36 cellular contexts compared by ENCODE assay signal in genomic region chr4:130896920-130897319, GRCh38.
DNase-seq lines count a peak whose midpoint lies in the region; ATAC-seq, FAIRE-seq and TF ChIP-seq lines count a peak whose summit lies in the region.
"Had no signal": no experiment of that assay in that cellular context is flagged by ENCODE, and none has a peak within 500 bp of the region (broad histone marks: within the 10 kb centered on the region; RNA-seq: fewer than 3 reads in every experiment).

No MANE protein-coding gene starts in this region.

- H3K36me3 ChIP-seq in OCI-LY1 (ENCODE audit: insufficient read depth, low read length) (no peaks in the 10 kb centered on the region), pancreas (no peaks in the 10 kb centered on the region)
- H3K36me3 ChIP-seq: BE2C; BLaER1; BLaER1 treated with 17β-estradiol and CSF1 and Interleukin-3, amounts not matched to agents 10 nM and 100 nM had no signal

- H3K27ac Mint-ChIP-seq in effector memory CD8-positive, alpha-beta T cell: no peak overlapping the region
- H3K27ac Mint-ChIP-seq: B cell; CD14-positive monocyte; CD4-positive, alpha-beta memory T cell; CD4-positive, alpha-beta T cell; CD4-positive, CD25-positive, alpha-beta regulatory T cell; CD8-positive, alpha-beta memory T cell; CD8-positive, alpha-beta T cell had no signal

- no peak overlapping the region for H3K4me2 ChIP-seq in OCI-LY1 (ENCODE audit: low read length)
- H3K4me2 ChIP-seq: A549; BLaER1; BLaER1 treated with 17β-estradiol and CSF1 and Interleukin-3, amounts not matched to agents 10 nM and 100 nM had no signal

- H3K9ac ChIP-seq in OCI-LY1 (ENCODE audit: low read length): no peak overlapping the region
- H3K9ac ChIP-seq: BLaER1; BLaER1 treated with 17β-estradiol and CSF1 and Interleukin-3, amounts not matched to agents 10 nM and 100 nM had no signal

- H3K27me3 ChIP-seq in OCI-LY1 (ENCODE audit: insufficient read depth, low read length): no peaks in the 10 kb centered on the region
- H3K27me3 ChIP-seq in pancreas: no peaks in the 10 kb centered on the region
- H3K27me3 ChIP-seq: BE2C; BLaER1; BLaER1 treated with 17β-estradiol and CSF1 and Interleukin-3, amounts not matched to agents 10 nM and 100 nM had no signal

- H3K27me3 Mint-ChIP-seq in effector memory CD8-positive, alpha-beta T cell: no peaks in the 10 kb centered on the region
- H3K27me3 Mint-ChIP-seq: B cell; CD4-positive, alpha-beta memory T cell; CD4-positive, alpha-beta T cell; CD4-positive, CD25-positive, alpha-beta regulatory T cell; CD8-positive, alpha-beta memory T cell had no signal

- H3K4me1 ChIP-seq in OCI-LY1 (ENCODE audit: insufficient read depth, low read length, severe bottlenecking): no peaks in the 10 kb centered on the region
- peaks cover 0 to 8% (median 6%) of the 10 kb centered on the region in 3 donors for H3K4me1 ChIP-seq in pancreas
- H3K4me1 ChIP-seq: A549, BE2C, Caco-2 had no signal

- H3F3A ChIP-seq in OCI-LY1 (ENCODE audit: insufficient read depth, low read length): no peaks in the 10 kb centered on the region

- no peaks in the 10 kb centered on the region for H3K79me2 ChIP-seq in OCI-LY1 (ENCODE audit: insufficient read depth, low read length)

- no peaks in the 10 kb centered on the region for H4K20me1 ChIP-seq in OCI-LY1 (ENCODE audit: insufficient read depth, low read length)
- H4K20me1 ChIP-seq: BLaER1; BLaER1 treated with 17β-estradiol and CSF1 and Interleukin-3, amounts not matched to agents 10 nM and 100 nM had no signal

- H3K9me3 Mint-ChIP-seq in effector memory CD8-positive, alpha-beta T cell: peaks cover 2 to 10% of the 10 kb centered on the region in 2 donors

- intact Hi-C loops in pancreas (cut with DNase I): no loop called here

- no peaks in the 10 kb centered on the region for H3K4me1 Mint-ChIP-seq in effector memory CD8-positive, alpha-beta T cell (ENCODE audit: low read depth in 2 of 2)
- H3K4me1 Mint-ChIP-seq: B cell; CD14-positive monocyte; CD4-positive, alpha-beta memory T cell; CD4-positive, CD25-positive, alpha-beta regulatory T cell; CD8-positive, alpha-beta memory T cell had no signal

- FAIRE-seq in islet of Langerhans (lab: Jason Lieb, UNC): peak; percentile 70
- peak; percentile 71 for FAIRE-seq in pancreas (lab: Jason Lieb, UNC)
- FAIRE-seq: A204.1, A549, D721Med had no signal

- no peak overlapping the region for H3K4me3 ChIP-seq in OCI-LY1 (ENCODE audit: low read depth, low read length, poor library complexity, severe bottlenecking)
- H3K4me3 ChIP-seq in pancreas: no peak overlapping the region
- H3K4me3 ChIP-seq: A549; BLaER1; BLaER1 treated with 17β-estradiol and CSF1 and Interleukin-3, amounts not matched to agents 10 nM and 100 nM had no signal

- peak; percentile 56 to 87 (median 62) for ATAC-seq in pancreas
- ATAC-seq in effector memory CD8-positive, alpha-beta T cell (replicated peaks): no peak
- ATAC-seq: A549; CD8-positive, alpha-beta T cell had no signal

- peak overlapping the region; percentile 67; the same call in 1 of the 2 replicates for H2AFZ ChIP-seq in OCI-LY1 (ENCODE audit: low read length)

- H3K9me3 ChIP-seq in OCI-LY1 (ENCODE audit: low read length) (no peaks in the 10 kb centered on the region), pancreas (no peaks in the 10 kb centered on the region)
- H3K9me3 ChIP-seq: A549; BE2C; BLaER1; BLaER1 treated with 17β-estradiol and CSF1 and Interleukin-3, amounts not matched to agents 10 nM and 100 nM; Caco-2 had no signal

- H3K9me2 ChIP-seq in OCI-LY1 (ENCODE audit: low read depth, low read length): no peaks in the 10 kb centered on the region

- no peak overlapping the region for H3K4me3 Mint-ChIP-seq in effector memory CD8-positive, alpha-beta T cell
- H3K4me3 Mint-ChIP-seq: B cell; CD14-positive monocyte; CD4-positive, alpha-beta memory T cell; CD4-positive, alpha-beta T cell; CD4-positive, CD25-positive, alpha-beta regulatory T cell; CD8-positive, alpha-beta memory T cell; CD8-positive, alpha-beta T cell had no signal

- no peaks in the 10 kb centered on the region for H3K36me3 Mint-ChIP-seq in effector memory CD8-positive, alpha-beta T cell (ENCODE audit: insufficient read depth)
- H3K36me3 Mint-ChIP-seq: CD14-positive monocyte; CD4-positive, alpha-beta memory T cell; CD4-positive, CD25-positive, alpha-beta regulatory T cell; CD8-positive, alpha-beta memory T cell; CD8-positive, alpha-beta T cell had no signal

- no peak overlapping the region for H3K27ac ChIP-seq in OCI-LY1 (ENCODE audit: low read depth, low read length, poor library complexity, severe bottlenecking)
- H3K27ac ChIP-seq in pancreas: no peak overlapping the region
- H3K27ac ChIP-seq: 22Rv1; A549; BLaER1; BLaER1 treated with 17β-estradiol and CSF1 and Interleukin-3, amounts not matched to agents 10 nM and 100 nM; C4-2B had no signal

- DNase-seq in DMS53 (lab: John Stamatoyannopoulos, UW): peak; percentile 4
- DNase-seq in DMS53 treated with DMSO at 0.1 percent for 48 hours (lab: John Stamatoyannopoulos, UW; ENCODE audit: unreplicated experiment): no peak
- peak in 1 of 6 donors; percentile 15 for DNase-seq in pancreas
- no peak for DNase-seq in HPDE6-E6E7 (ENCODE audit: extremely low spot score)
- DNase-seq in globus pallidus (ENCODE audit: low spot score): no peak
- no peak for DNase-seq in effector memory CD8-positive, alpha-beta T cell
- DNase-seq: 8988T; ACHN; AML-193; BE2C; C1 segment of cervical spinal cord; Caco-2; Calu3; CD4-positive, alpha-beta memory T cell; CD4-positive, alpha-beta T cell; CD4-positive, CD25-positive, alpha-beta regulatory T cell; CD8-positive, alpha-beta memory T cell; CD8-positive, alpha-beta T cell; COR-L47; DMS 273 treated with DMSO at 0.1 percent for 48 hours; DMS153; DMS79; DMS79 treated with DMSO at 0.1 percent for 48 hours; DND-41; EL had no signal

- no peak for TF ChIP-seq CTCF in OCI-LY1 (IDR thresholded peaks at IDR 0.05; ENCODE audit: low read length)
- no peak for TF ChIP-seq CTCF in pancreas (IDR thresholded peaks at IDR 0.05)
